In genomic region chr10:61792921-61793320, GRCh38 we compare ENCODE assay signal across 23 cellular contexts.
DNase-seq lines count a peak whose midpoint lies in the region; ATAC-seq and TF ChIP-seq lines count a peak whose summit lies in the region.
"Had no signal": no experiment of that assay in that cellular context is flagged by ENCODE, and none has a peak within 500 bp of the region (broad histone marks: within the 10 kb centered on the region; RNA-seq: fewer than 3 reads in every experiment).

No MANE protein-coding gene starts in this region.

- no peak overlapping the region for H2AFZ ChIP-seq in IMR-90 (replicated peaks; ENCODE audit: low read length, poor library complexity)

- H3K4me1 ChIP-seq in IMR-90 (ENCODE audit: control insufficient read depth, insufficient read depth, low read length) (peaks cover 16% of the 10 kb centered on the region), mucosa of descending colon (ENCODE audit: low read depth) (no peaks in the 10 kb centered on the region), A673 (ENCODE audit: insufficient read depth, low read length, poor library complexity, severe bottlenecking) (peaks cover 9% of the 10 kb centered on the region), prostate gland (replicated peaks) (no peaks in the 10 kb centered on the region)
- H3K4me1 ChIP-seq: colonic mucosa, psoas muscle had no signal

- H3K9ac ChIP-seq in IMR-90 (ENCODE audit: low read depth, low read length) = no peak overlapping the region

- POLR2A ChIA-PET in IMR-90 (lab: Charles Lee; ENCODE audit: unreplicated experiment) (interaction anchor here (0.7 kb wide), 1 partner anchor 160 kb away, joined by 11 read pairs; no protein-coding TSS in a partner anchor), A673 (lab: Charles Lee; ENCODE audit: low non-redundant PET) (no interaction called here)

- H3K27me3 ChIP-seq in IMR-90 (ENCODE audit: control insufficient read depth, insufficient read depth, low read length) (no peaks in the 10 kb centered on the region), A673 (replicated peaks; ENCODE audit: insufficient read depth, low read depth, low read length, poor library complexity) (no peaks in the 10 kb centered on the region), prostate gland (replicated peaks; ENCODE audit: insufficient read depth) (no peaks in the 10 kb centered on the region)
- H3K27me3 ChIP-seq: colonic mucosa had no signal

- H3K4me3 ChIP-seq in IMR-90 (ENCODE audit: insufficient read depth, low read depth, low read length) (no peak overlapping the region), mucosa of descending colon (no peak overlapping the region), A673 (ENCODE audit: low read depth, low read length, poor library complexity, severe bottlenecking) (no peak overlapping the region), prostate gland (no peak overlapping the region)
- H3K4me3 ChIP-seq: colonic mucosa, lung, psoas muscle, SK-N-MC had no signal

- H3K36me3 ChIP-seq in IMR-90 (ENCODE audit: control insufficient read depth, insufficient read depth, low read length) = no peaks in the 10 kb centered on the region
- H3K36me3 ChIP-seq in mucosa of descending colon (ENCODE audit: low read depth) = no peaks in the 10 kb centered on the region
- no peaks in the 10 kb centered on the region for H3K36me3 ChIP-seq in A673 (ENCODE audit: insufficient read depth, low read length, poor library complexity, severe bottlenecking)
- no peaks in the 10 kb centered on the region for H3K36me3 ChIP-seq in prostate gland
- H3K36me3 ChIP-seq: colonic mucosa had no signal

- CTCF ChIA-PET in IMR-90 (lab: Yijun Ruan, JAX) (no interaction called here), A673 (lab: Charles Lee) (no interaction called here)

- H3K18ac ChIP-seq in IMR-90 (ENCODE audit: low read depth, low read length) = peak overlapping the region; percentile 64

- peak overlapping the region; percentile 62; the same call in 1 of the 2 replicates for H3K27ac ChIP-seq in IMR-90 (ENCODE audit: insufficient read depth, low read length)
- H3K27ac ChIP-seq in A673 (ENCODE audit: low read depth, low read length, poor library complexity, severe bottlenecking) = no peak overlapping the region
- H3K27ac ChIP-seq in prostate gland = no peak overlapping the region
- H3K27ac ChIP-seq: colonic mucosa, psoas muscle, RWPE1, SK-N-MC had no signal

- peak overlapping the region; percentile 26; the same call in 1 of the 2 replicates for H3K23ac ChIP-seq in IMR-90 (ENCODE audit: low read depth, low read length)

- in situ Hi-C loops in Caki2 (cut with HindIII; ENCODE audit: low pct_unique_long_range_greater_than_20kb, low sequenced_read_pairs) (no loop called here), IMR-90 (cut with MboI; ENCODE audit: low sequenced_read_pairs) (no loop called here)

- peak overlapping the region in 1 of 2 experiments; percentile 70; a peak in 2 of 4 replicates for H4K8ac ChIP-seq in IMR-90 (ENCODE audit: low read depth in 2 of 2, low read length in 2 of 2)

- dilution Hi-C loops in IMR-90 (cut with HindIII; ENCODE audit: low sequenced_read_pairs, unreplicated experiment) = no loop called here

- H3K9me3 ChIP-seq in IMR-90 (ENCODE audit: control insufficient read depth, insufficient read depth, low read length) = no peaks in the 10 kb centered on the region
- H3K9me3 ChIP-seq in mucosa of descending colon = no peaks in the 10 kb centered on the region
- H3K9me3 ChIP-seq in A673 (ENCODE audit: low read depth, low read length, poor library complexity, severe bottlenecking) = no peaks in the 10 kb centered on the region
- no peaks in the 10 kb centered on the region for H3K9me3 ChIP-seq in prostate gland
- H3K9me3 ChIP-seq: colonic mucosa, psoas muscle had no signal

- no peak for TF ChIP-seq RAD21 in IMR-90 (IDR thresholded peaks at IDR 0.05; ENCODE audit: low read length)

- no TSS peak for BruUV-seq in IMR-90 (replicated peaks; lab: Mats Ljungman, UMichigan)
- BruUV-seq in A673 (replicated peaks; lab: Mats Ljungman, UMichigan) = no TSS peak

- no CpG with 5 or more reads among the region's 1 CpG for WGBS in IMR-90 (ENCODE audit: extremely low coverage in 2 of 2, insufficient read length in 1 of 2), 2 experiments
- WGBS in prostate gland = 77% methylated on average over 1 of the region's 1 CpG

- peaks cover 0 to 3% of the 10 kb centered on the region in 2 experiments; a peak in 1 of 4 replicates for H3K79me1 ChIP-seq in IMR-90 (ENCODE audit: low read depth in 1 of 2, low read length in 2 of 2)

- TF ChIP-seq POLR2A in IMR-90 (IDR thresholded peaks at IDR 0.05; ENCODE audit: low read depth, low read length) (no peak), prostate gland (IDR thresholded peaks at IDR 0.05) (no peak)

- H3K4ac ChIP-seq in IMR-90 (ENCODE audit: low read depth, low read length) = peak overlapping the region; percentile 66; the same call in 1 of the 2 replicates

- no peak for TF ChIP-seq CTCF in IMR-90 (conservative IDR thresholded peaks at IDR 0.05; ENCODE audit: low read depth, low read length)
- TF ChIP-seq CTCF in mucosa of descending colon (IDR thresholded peaks at IDR 0.05) = no peak
- no peak for TF ChIP-seq CTCF in A673 (conservative IDR thresholded peaks at IDR 0.05; ENCODE audit: low read depth, low read length)
- TF ChIP-seq CTCF in prostate gland (IDR thresholded peaks at IDR 0.05) = no peak

- H4K91ac ChIP-seq in IMR-90 (ENCODE audit: insufficient read depth, low read depth, low read length) = peak overlapping the region; percentile 30; the same call in 1 of the 2 replicates

- H3K4me2 ChIP-seq in IMR-90 (ENCODE audit: low read depth, low read length) = no peak overlapping the region

- intact Hi-C loops in IMR-90 (cut with micrococcal nuclease) (loop anchor here (1.0 to 5.0 kb wide), 2 partner anchors 42 to 109 kb away; partner anchors contain the start of gene ARID5B), mucosa of descending colon (cut with DNase I, micrococcal nuclease) (no loop called here), A673 (cut with micrococcal nuclease; ENCODE audit: unreplicated experiment) (no loop called here), prostate gland (cut with DNase I) (no loop called here)

- H3K14ac ChIP-seq in IMR-90 (replicated peaks; ENCODE audit: low read depth, low read length) = peak overlapping the region; percentile 20

- H2BK15ac ChIP-seq in IMR-90 (ENCODE audit: low read depth, low read length) = 0 out of 3 replicates have a peak overlapping the region, but pooled peaks have one; percentile 51

- DNase-seq in Caki2 (ENCODE audit: low read depth) (peak; percentile 77), IMR-90 (no peak), amniotic epithelial cell (ENCODE audit: low read depth) (peak; percentile 28), mucosa of descending colon (no peak), A673 (ENCODE audit: low spot score) (no peak), prostate gland (ENCODE audit: low spot score) (no peak)
- DNase-seq: activated CD4-positive, alpha-beta T cell treated with anti-CD3 and anti-CD28 coated beads for 4 hours; activated CD8-positive, alpha-beta memory T cell treated with anti-CD3 and anti-CD28 coated beads for 24 hours; activated naive CD4-positive, alpha-beta T cell; activated T-cell treated with anti-CD3 and anti-CD28 coated beads, Interleukin-2, amount 50 U/mL, for 1 hour; amniotic stem cell; colonic mucosa; H7; Kasumi-1; kidney; NCI-H2081; psoas muscle; stimulated activated CD4-positive, alpha-beta T cell treated with anti-CD3 and anti-CD28 coated beads, Interleukin-2, amount 100 ng/mL, for 48 hours had no signal

- H3K56ac ChIP-seq in IMR-90 (ENCODE audit: extremely low read depth, insufficient read depth, low read length) = no peak overlapping the region

- H2BK20ac ChIP-seq in IMR-90 (ENCODE audit: low read depth, low read length) = peak overlapping the region; percentile 58

- ATAC-seq in IMR-90 (ENCODE audit: low read depth) = no peak
- peak; percentile 60 for ATAC-seq in mucosa of descending colon
- ATAC-seq in GM21723 (IDR thresholded peaks at IDR 0.05; ENCODE audit: unreplicated experiment) = no peak
- ATAC-seq: psoas muscle; stimulated activated effector memory CD8-positive, alpha-beta T cell treated with anti-CD3 and anti-CD28 coated beads, Interleukin-12 subunit alpha, Interleukin-12 subunit beta, amount 100 ng/mL, for 72 hours had no signal

- peaks cover 13% of the 10 kb centered on the region; the same call in 1 of the 2 replicates for H3K9me1 ChIP-seq in IMR-90 (ENCODE audit: insufficient read depth, low read length)

- peak overlapping the region; percentile 68 for H2BK5ac ChIP-seq in IMR-90 (ENCODE audit: low read depth, low read length, poor library complexity, severe bottlenecking)

- H4K5ac ChIP-seq in IMR-90 (ENCODE audit: low read depth, low read length) = peak overlapping the region; percentile 42

- H2BK120ac ChIP-seq in IMR-90 (ENCODE audit: low read depth, low read length) = peak overlapping the region; percentile 64

- H2AK9ac ChIP-seq in IMR-90 (replicated peaks; ENCODE audit: low read depth, low read length, poor library complexity) = no peak overlapping the region

- H4K20me1 ChIP-seq in IMR-90 (ENCODE audit: insufficient read depth, low read length) = no peaks in the 10 kb centered on the region

- no peak overlapping the region for H2AK5ac ChIP-seq in IMR-90 (ENCODE audit: low read depth, low read length)

TF ChIP-seq in IMR-90, 13 proteins besides CTCF, POLR2A, EP300 and RAD21:
- TF ChIP-seq SMC3 (IDR thresholded peaks at IDR 0.05; ENCODE audit: low read depth, low read length) (no peak), MAZ (IDR thresholded peaks at IDR 0.05; ENCODE audit: borderline replicate concordance, low read depth, low read length) (no peak), NFE2L2 (IDR thresholded peaks at IDR 0.05; ENCODE audit: low read depth, low read length) (no peak), ELK1 (IDR thresholded peaks at IDR 0.05; ENCODE audit: borderline replicate concordance, low read depth, low read length) (no peak), MAFK (IDR thresholded peaks at IDR 0.05; ENCODE audit: low read depth, low read length) (no peak), CEBPB (IDR thresholded peaks at IDR 0.05; ENCODE audit: low read depth, low read length) (no peak), FOS (IDR thresholded peaks at IDR 0.05; ENCODE audit: low read depth, low read length) (no peak), RFX5 (IDR thresholded peaks at IDR 0.05; ENCODE audit: low read depth, low read length) (no peak), RCOR1 (IDR thresholded peaks at IDR 0.05; ENCODE audit: insufficient replicate concordance, low read length) (no peak), MXI1 (IDR thresholded peaks at IDR 0.05; ENCODE audit: borderline replicate concordance, low read depth, low read length) (no peak)

Comparison
In these comparisons a context has a peak if more than half of its experiments do, and no peak if none do; other contexts are left out.
1. DNase-seq: peak in Caki2 (single experiment) and amniotic epithelial cell (single experiment); none in IMR-90 (single experiment), mucosa of descending colon (0 of 3), A673 (single experiment) and prostate gland (single experiment).